Comparison of ENCODE assay signal across 1 cellular context in genomic region chr14:23034498-23035302, GRCh38.
TF ChIP-seq lines count a peak whose summit lies in the region.

Gene PSMB5 (minus strand): TSS chr14:23034900. CDS start chr14:23034881, 19 bp downstream.

TF ChIP-seq in HEK293, 187 proteins besides CTCF, POLR2A, EP300 and RAD21 (continued from another document and continues in another):
- TF ChIP-seq, protein P1, sequence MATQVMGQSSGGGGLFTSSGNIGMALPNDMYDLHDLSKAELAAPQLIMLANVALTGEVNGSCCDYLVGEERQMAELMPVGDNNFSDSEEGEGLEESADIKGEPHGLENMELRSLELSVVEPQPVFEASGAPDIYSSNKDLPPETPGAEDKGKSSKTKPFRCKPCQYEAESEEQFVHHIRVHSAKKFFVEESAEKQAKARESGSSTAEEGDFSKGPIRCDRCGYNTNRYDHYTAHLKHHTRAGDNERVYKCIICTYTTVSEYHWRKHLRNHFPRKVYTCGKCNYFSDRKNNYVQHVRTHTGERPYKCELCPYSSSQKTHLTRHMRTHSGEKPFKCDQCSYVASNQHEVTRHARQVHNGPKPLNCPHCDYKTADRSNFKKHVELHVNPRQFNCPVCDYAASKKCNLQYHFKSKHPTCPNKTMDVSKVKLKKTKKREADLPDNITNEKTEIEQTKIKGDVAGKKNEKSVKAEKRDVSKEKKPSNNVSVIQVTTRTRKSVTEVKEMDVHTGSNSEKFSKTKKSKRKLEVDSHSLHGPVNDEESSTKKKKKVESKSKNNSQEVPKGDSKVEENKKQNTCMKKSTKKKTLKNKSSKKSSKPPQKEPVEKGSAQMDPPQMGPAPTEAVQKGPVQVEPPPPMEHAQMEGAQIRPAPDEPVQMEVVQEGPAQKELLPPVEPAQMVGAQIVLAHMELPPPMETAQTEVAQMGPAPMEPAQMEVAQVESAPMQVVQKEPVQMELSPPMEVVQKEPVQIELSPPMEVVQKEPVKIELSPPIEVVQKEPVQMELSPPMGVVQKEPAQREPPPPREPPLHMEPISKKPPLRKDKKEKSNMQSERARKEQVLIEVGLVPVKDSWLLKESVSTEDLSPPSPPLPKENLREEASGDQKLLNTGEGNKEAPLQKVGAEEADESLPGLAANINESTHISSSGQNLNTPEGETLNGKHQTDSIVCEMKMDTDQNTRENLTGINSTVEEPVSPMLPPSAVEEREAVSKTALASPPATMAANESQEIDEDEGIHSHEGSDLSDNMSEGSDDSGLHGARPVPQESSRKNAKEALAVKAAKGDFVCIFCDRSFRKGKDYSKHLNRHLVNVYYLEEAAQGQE (tag by site-specific recombination; IDR thresholded peaks at IDR 0.05), result no peak
- TF ChIP-seq ZNF701 (tag by site-specific recombination; IDR thresholded peaks at IDR 0.05), result no peak
- TF ChIP-seq ZFP41 (tag by site-specific recombination; IDR thresholded peaks at IDR 0.05; ENCODE audit: borderline replicate concordance), result no peak
- TF ChIP-seq, protein P2, sequence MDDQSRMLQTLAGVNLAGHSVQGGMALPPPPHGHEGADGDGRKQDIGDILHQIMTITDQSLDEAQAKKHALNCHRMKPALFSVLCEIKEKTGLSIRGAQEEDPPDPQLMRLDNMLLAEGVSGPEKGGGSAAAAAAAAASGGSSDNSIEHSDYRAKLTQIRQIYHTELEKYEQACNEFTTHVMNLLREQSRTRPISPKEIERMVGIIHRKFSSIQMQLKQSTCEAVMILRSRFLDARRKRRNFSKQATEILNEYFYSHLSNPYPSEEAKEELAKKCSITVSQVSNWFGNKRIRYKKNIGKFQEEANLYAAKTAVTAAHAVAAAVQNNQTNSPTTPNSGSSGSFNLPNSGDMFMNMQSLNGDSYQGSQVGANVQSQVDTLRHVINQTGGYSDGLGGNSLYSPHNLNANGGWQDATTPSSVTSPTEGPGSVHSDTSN (CRISPR knock-in tag; IDR thresholded peaks at IDR 0.05), result no peak
- TF ChIP-seq ZNF585B (tag by site-specific recombination; IDR thresholded peaks at IDR 0.05), result no peak
- TF ChIP-seq ZNF704 (tag by site-specific recombination; IDR thresholded peaks at IDR 0.05), result no peak
- TF ChIP-seq ZNF677 (tag by site-specific recombination; IDR thresholded peaks at IDR 0.05), result no peak
- TF ChIP-seq PRDM10 (tag by site-specific recombination; IDR thresholded peaks at IDR 0.05), result peak; percentile 94
- TF ChIP-seq, protein P3, sequence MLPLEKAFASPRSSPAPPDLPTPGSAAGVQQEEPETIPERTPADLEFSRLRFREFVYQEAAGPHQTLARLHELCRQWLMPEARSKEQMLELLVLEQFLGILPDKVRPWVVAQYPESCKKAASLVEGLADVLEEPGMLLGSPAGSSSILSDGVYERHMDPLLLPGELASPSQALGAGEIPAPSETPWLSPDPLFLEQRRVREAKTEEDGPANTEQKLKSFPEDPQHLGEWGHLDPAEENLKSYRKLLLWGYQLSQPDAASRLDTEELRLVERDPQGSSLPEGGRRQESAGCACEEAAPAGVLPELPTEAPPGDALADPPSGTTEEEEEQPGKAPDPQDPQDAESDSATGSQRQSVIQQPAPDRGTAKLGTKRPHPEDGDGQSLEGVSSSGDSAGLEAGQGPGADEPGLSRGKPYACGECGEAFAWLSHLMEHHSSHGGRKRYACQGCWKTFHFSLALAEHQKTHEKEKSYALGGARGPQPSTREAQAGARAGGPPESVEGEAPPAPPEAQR (tag by site-specific recombination; IDR thresholded peaks at IDR 0.05), result no peak
- TF ChIP-seq, protein P4, sequence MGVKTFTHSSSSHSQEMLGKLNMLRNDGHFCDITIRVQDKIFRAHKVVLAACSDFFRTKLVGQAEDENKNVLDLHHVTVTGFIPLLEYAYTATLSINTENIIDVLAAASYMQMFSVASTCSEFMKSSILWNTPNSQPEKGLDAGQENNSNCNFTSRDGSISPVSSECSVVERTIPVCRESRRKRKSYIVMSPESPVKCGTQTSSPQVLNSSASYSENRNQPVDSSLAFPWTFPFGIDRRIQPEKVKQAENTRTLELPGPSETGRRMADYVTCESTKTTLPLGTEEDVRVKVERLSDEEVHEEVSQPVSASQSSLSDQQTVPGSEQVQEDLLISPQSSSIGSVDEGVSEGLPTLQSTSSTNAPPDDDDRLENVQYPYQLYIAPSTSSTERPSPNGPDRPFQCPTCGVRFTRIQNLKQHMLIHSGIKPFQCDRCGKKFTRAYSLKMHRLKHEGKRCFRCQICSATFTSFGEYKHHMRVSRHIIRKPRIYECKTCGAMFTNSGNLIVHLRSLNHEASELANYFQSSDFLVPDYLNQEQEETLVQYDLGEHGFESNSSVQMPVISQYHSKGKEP (tag by site-specific recombination; IDR thresholded peaks at IDR 0.05), result no peak
- TF ChIP-seq ZNF433 (tag by site-specific recombination; IDR thresholded peaks at IDR 0.05; ENCODE audit: low read depth), result no peak
- no peak for TF ChIP-seq ZNF529 (tag by site-specific recombination; IDR thresholded peaks at IDR 0.05; ENCODE audit: insufficient replicate concordance)
- no peak for TF ChIP-seq ZNF776 (tag by site-specific recombination; IDR thresholded peaks at IDR 0.05; ENCODE audit: borderline replicate concordance)
- no peak for TF ChIP-seq ZNF114 (tag by site-specific recombination; IDR thresholded peaks at IDR 0.05)
- TF ChIP-seq ZBTB8A (tag by site-specific recombination; IDR thresholded peaks at IDR 0.05), result no peak
- TF ChIP-seq EGR2 (tag by site-specific recombination; IDR thresholded peaks at IDR 0.05; ENCODE audit: low read depth), result no peak
- TF ChIP-seq FEZF1 (tag by site-specific recombination; IDR thresholded peaks at IDR 0.05), result no peak
- TF ChIP-seq ZBTB17 (tag by site-specific recombination; IDR thresholded peaks at IDR 0.05), result peak; percentile 99
- TF ChIP-seq ZBTB7A (tag by site-specific recombination; IDR thresholded peaks at IDR 0.05; ENCODE audit: low read depth), result no peak
- TF ChIP-seq ZNF362 (tag by site-specific recombination; IDR thresholded peaks at IDR 0.05), result no peak
- no peak for TF ChIP-seq HOXC10 (CRISPR knock-in tag; IDR thresholded peaks at IDR 0.05)
- TF ChIP-seq SCRT2 (tag by site-specific recombination; IDR thresholded peaks at IDR 0.05), result peak; percentile 100
- no peak for TF ChIP-seq ZNF391 (tag by site-specific recombination; IDR thresholded peaks at IDR 0.05; ENCODE audit: borderline replicate concordance, low read depth)
- peak; percentile 46; the same call in 1 of the 2 replicates for TF ChIP-seq ZEB2 (tag by site-specific recombination; IDR thresholded peaks at IDR 0.05)
- no peak for TF ChIP-seq HOXA7 (CRISPR knock-in tag; IDR thresholded peaks at IDR 0.05; ENCODE audit: borderline replicate concordance)
- peak; percentile 38; the same call in 1 of the 2 replicates for TF ChIP-seq ZFHX2 (tag by site-specific recombination; conservative IDR thresholded peaks at IDR 0.05)
- peak; percentile 10; the same call in 1 of the 2 replicates for TF ChIP-seq KLF7 (tag by site-specific recombination; IDR thresholded peaks at IDR 0.05; ENCODE audit: borderline replicate concordance)
- TF ChIP-seq KLF10 (tag by site-specific recombination; IDR thresholded peaks at IDR 0.05), result peak; percentile 54; the same call in 1 of the 2 replicates
- no peak for TF ChIP-seq ZNF223 (tag by site-specific recombination; IDR thresholded peaks at IDR 0.05)
- TF ChIP-seq ZNF341 (tag by site-specific recombination; IDR thresholded peaks at IDR 0.05; ENCODE audit: low read depth), result peak; percentile 82
- no peak for TF ChIP-seq MEIS1 (CRISPR knock-in tag; IDR thresholded peaks at IDR 0.05; ENCODE audit: borderline replicate concordance)
- TF ChIP-seq, protein P5, sequence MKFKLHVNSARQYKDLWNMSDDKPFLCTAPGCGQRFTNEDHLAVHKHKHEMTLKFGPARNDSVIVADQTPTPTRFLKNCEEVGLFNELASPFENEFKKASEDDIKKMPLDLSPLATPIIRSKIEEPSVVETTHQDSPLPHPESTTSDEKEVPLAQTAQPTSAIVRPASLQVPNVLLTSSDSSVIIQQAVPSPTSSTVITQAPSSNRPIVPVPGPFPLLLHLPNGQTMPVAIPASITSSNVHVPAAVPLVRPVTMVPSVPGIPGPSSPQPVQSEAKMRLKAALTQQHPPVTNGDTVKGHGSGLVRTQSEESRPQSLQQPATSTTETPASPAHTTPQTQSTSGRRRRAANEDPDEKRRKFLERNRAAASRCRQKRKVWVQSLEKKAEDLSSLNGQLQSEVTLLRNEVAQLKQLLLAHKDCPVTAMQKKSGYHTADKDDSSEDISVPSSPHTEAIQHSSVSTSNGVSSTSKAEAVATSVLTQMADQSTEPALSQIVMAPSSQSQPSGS (tag by site-specific recombination; IDR thresholded peaks at IDR 0.05; ENCODE audit: low read depth), result no peak
- TF ChIP-seq OSR2 (tag by site-specific recombination; IDR thresholded peaks at IDR 0.05), result 0 out of 2 replicates have a peak, but pooled peaks have one; percentile 13
- peak; percentile 99 for TF ChIP-seq YY1 (tag by site-specific recombination; IDR thresholded peaks at IDR 0.05)
- peak; percentile 82 for TF ChIP-seq KLF8 (tag by site-specific recombination; IDR thresholded peaks at IDR 0.05)
- 0 out of 2 replicates have a peak, but pooled peaks have one; percentile 51 for TF ChIP-seq ZNF2 (tag by site-specific recombination; IDR thresholded peaks at IDR 0.05)
- TF ChIP-seq ZSCAN16 (tag by site-specific recombination; IDR thresholded peaks at IDR 0.05), result no peak
- peak; percentile 95 for TF ChIP-seq ZNF561 (tag by site-specific recombination; IDR thresholded peaks at IDR 0.05; ENCODE audit: borderline replicate concordance)
- TF ChIP-seq SP7 (tag by site-specific recombination; IDR thresholded peaks at IDR 0.05), result no peak
- no peak for TF ChIP-seq ZNF19 (tag by site-specific recombination; IDR thresholded peaks at IDR 0.05; ENCODE audit: low read depth)
- TF ChIP-seq ZNF280D (tag by site-specific recombination; IDR thresholded peaks at IDR 0.05), result no peak
- no peak for TF ChIP-seq ZNF214 (tag by site-specific recombination; IDR thresholded peaks at IDR 0.05; ENCODE audit: borderline replicate concordance)
- no peak for TF ChIP-seq MYNN (tag by site-specific recombination; IDR thresholded peaks at IDR 0.05; ENCODE audit: borderline replicate concordance)
- TF ChIP-seq KLF16 (tag by site-specific recombination; IDR thresholded peaks at IDR 0.05), result peak; percentile 39
